ENCODE assay signal across 1 cellular context in the genomic region with DNA sequence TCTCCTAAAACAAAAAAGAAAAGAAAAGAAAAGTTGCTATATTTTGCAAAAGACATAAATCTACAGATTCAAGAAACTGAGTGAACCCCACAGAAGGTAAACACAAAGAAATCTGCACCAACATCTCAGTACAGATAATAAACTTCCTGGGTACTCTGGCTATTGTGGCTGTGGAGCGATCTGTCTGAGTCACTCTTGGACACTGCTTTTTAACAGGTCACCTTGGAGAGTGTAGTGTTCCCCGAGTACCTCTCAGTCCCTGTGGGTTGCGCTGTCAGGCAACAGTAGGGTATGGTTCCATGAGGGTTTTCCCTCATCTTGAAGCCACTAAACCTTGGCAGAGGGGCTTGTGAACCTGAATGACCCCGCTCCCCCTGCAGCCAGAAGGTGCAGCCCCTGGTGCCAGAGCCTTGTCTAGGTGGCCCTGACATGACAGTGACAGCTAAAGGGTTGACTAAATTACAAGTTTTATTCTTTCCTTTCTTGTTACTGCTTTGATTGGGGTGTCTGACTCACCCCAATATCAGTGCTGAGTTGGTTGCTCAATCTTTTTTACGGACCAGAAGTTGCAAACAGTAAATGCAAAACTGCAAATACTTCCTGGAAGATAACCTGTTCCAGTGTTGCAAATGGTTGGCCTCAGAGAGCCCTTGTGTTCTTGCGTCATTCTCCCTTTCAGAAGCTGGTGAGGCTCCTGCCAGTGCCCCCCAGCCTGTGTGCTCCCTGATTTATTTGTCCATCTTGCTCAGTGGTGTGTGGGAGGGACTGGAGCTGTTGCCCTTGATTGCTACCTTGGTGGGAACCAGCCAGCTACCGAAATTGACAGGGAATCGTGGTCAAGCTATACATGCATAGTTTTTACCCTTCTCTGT.
TF ChIP-seq lines count a peak whose summit lies in the region.

No MANE protein-coding gene starts in this region.

TF ChIP-seq in HepG2, 621 proteins besides CTCF, POLR2A, EP300 and RAD21 (continued from another document and continues in another):
- TF ChIP-seq, protein P1, sequence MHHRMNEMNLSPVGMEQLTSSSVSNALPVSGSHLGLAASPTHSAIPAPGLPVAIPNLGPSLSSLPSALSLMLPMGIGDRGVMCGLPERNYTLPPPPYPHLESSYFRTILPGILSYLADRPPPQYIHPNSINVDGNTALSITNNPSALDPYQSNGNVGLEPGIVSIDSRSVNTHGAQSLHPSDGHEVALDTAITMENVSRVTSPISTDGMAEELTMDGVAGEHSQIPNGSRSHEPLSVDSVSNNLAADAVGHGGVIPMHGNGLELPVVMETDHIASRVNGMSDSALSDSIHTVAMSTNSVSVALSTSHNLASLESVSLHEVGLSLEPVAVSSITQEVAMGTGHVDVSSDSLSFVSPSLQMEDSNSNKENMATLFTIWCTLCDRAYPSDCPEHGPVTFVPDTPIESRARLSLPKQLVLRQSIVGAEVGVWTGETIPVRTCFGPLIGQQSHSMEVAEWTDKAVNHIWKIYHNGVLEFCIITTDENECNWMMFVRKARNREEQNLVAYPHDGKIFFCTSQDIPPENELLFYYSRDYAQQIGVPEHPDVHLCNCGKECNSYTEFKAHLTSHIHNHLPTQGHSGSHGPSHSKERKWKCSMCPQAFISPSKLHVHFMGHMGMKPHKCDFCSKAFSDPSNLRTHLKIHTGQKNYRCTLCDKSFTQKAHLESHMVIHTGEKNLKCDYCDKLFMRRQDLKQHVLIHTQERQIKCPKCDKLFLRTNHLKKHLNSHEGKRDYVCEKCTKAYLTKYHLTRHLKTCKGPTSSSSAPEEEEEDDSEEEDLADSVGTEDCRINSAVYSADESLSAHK (CRISPR knock-in tag; IDR thresholded peaks at IDR 0.05; ENCODE audit: borderline replicate concordance): no peak
- TF ChIP-seq ATM (IDR thresholded peaks at IDR 0.05; ENCODE audit: borderline replicate concordance) (no peak), REXO4 (CRISPR knock-in tag; IDR thresholded peaks at IDR 0.05; ENCODE audit: borderline replicate concordance) (no peak), ATRX (CRISPR knock-in tag; IDR thresholded peaks at IDR 0.05; ENCODE audit: borderline replicate concordance) (no peak), ZNF564 (CRISPR knock-in tag; IDR thresholded peaks at IDR 0.05) (no peak), RELA (CRISPR knock-in tag; IDR thresholded peaks at IDR 0.05) (no peak), ZNF569 (CRISPR knock-in tag; IDR thresholded peaks at IDR 0.05; ENCODE audit: borderline replicate concordance) (no peak), ZFP36L1 (CRISPR knock-in tag; IDR thresholded peaks at IDR 0.05) (no peak), ZNF891 (CRISPR knock-in tag; IDR thresholded peaks at IDR 0.05) (no peak), ZNF296 (CRISPR knock-in tag; conservative IDR thresholded peaks at IDR 0.05) (no peak), ZNF230 (CRISPR knock-in tag; IDR thresholded peaks at IDR 0.05) (no peak), ZNF460 (CRISPR knock-in tag; IDR thresholded peaks at IDR 0.05; ENCODE audit: borderline replicate concordance) (no peak), ATF6 (CRISPR knock-in tag; conservative IDR thresholded peaks at IDR 0.05) (no peak), JUNB (CRISPR knock-in tag; IDR thresholded peaks at IDR 0.05; ENCODE audit: borderline replicate concordance) (no peak), ZNF75D (CRISPR knock-in tag; IDR thresholded peaks at IDR 0.05; ENCODE audit: borderline replicate concordance) (no peak), SP2 (CRISPR knock-in tag; IDR thresholded peaks at IDR 0.05) (no peak), ZNF136 (CRISPR knock-in tag; IDR thresholded peaks at IDR 0.05; ENCODE audit: low read depth) (no peak), ZBTB26 (CRISPR knock-in tag; IDR thresholded peaks at IDR 0.05; ENCODE audit: borderline replicate concordance) (no peak), ZNF350 (CRISPR knock-in tag; IDR thresholded peaks at IDR 0.05; ENCODE audit: borderline replicate concordance, low read depth) (no peak), KDM3A (CRISPR knock-in tag; IDR thresholded peaks at IDR 0.05; ENCODE audit: low read depth) (no peak), ZNF749 (CRISPR knock-in tag; IDR thresholded peaks at IDR 0.05; ENCODE audit: borderline replicate concordance) (no peak), CHD4 (IDR thresholded peaks at IDR 0.05; ENCODE audit: borderline replicate concordance, low read length) (no peak), ETV6 (CRISPR knock-in tag; conservative IDR thresholded peaks at IDR 0.05) (no peak), MAFF (IDR thresholded peaks at IDR 0.05; ENCODE audit: low read depth, low read length) (no peak), CC2D1A (CRISPR knock-in tag; IDR thresholded peaks at IDR 0.05) (no peak), RORA (CRISPR knock-in tag; IDR thresholded peaks at IDR 0.05) (no peak), NCOR1 (IDR thresholded peaks at IDR 0.05; ENCODE audit: borderline replicate concordance, low read length) (no peak; the same call in 1 of the 2 replicates), ZNF576 (CRISPR knock-in tag; IDR thresholded peaks at IDR 0.05) (no peak), ZFP62 (CRISPR knock-in tag; IDR thresholded peaks at IDR 0.05) (no peak), ELF3 (CRISPR knock-in tag; IDR thresholded peaks at IDR 0.05) (peak; percentile 81; the same call in 1 of the 2 replicates), ZNF616 (CRISPR knock-in tag; IDR thresholded peaks at IDR 0.05; ENCODE audit: low read depth) (no peak), PLSCR1 (CRISPR knock-in tag; IDR thresholded peaks at IDR 0.05; ENCODE audit: borderline replicate concordance) (no peak), ZNF580 (CRISPR knock-in tag; IDR thresholded peaks at IDR 0.05; ENCODE audit: borderline replicate concordance, low read depth) (no peak), KMT2A (CRISPR knock-in tag; IDR thresholded peaks at IDR 0.05) (no peak), TARDBP (CRISPR knock-in tag; IDR thresholded peaks at IDR 0.05) (no peak), ZNF205 (CRISPR knock-in tag; IDR thresholded peaks at IDR 0.05) (no peak), ZSCAN22 (CRISPR knock-in tag; IDR thresholded peaks at IDR 0.05) (no peak), ZNF354B (CRISPR knock-in tag; IDR thresholded peaks at IDR 0.05) (no peak), ZFAT (CRISPR knock-in tag; conservative IDR thresholded peaks at IDR 0.05) (no peak), ZNF317 (CRISPR knock-in tag; IDR thresholded peaks at IDR 0.05) (peak; percentile 60; the same call in 1 of the 2 replicates)
- TF ChIP-seq, protein P2, sequence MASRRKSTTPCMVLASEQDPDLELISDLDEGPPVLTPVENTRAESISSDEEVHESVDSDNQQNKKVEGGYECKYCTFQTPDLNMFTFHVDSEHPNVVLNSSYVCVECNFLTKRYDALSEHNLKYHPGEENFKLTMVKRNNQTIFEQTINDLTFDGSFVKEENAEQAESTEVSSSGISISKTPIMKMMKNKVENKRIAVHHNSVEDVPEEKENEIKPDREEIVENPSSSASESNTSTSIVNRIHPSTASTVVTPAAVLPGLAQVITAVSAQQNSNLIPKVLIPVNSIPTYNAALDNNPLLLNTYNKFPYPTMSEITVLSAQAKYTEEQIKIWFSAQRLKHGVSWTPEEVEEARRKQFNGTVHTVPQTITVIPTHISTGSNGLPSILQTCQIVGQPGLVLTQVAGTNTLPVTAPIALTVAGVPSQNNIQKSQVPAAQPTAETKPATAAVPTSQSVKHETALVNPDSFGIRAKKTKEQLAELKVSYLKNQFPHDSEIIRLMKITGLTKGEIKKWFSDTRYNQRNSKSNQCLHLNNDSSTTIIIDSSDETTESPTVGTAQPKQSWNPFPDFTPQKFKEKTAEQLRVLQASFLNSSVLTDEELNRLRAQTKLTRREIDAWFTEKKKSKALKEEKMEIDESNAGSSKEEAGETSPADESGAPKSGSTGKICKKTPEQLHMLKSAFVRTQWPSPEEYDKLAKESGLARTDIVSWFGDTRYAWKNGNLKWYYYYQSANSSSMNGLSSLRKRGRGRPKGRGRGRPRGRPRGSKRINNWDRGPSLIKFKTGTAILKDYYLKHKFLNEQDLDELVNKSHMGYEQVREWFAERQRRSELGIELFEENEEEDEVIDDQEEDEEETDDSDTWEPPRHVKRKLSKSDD (CRISPR knock-in tag; IDR thresholded peaks at IDR 0.05; ENCODE audit: low read depth): peak; percentile 49; the same call in 1 of the 2 replicates
- TF ChIP-seq, protein P3, sequence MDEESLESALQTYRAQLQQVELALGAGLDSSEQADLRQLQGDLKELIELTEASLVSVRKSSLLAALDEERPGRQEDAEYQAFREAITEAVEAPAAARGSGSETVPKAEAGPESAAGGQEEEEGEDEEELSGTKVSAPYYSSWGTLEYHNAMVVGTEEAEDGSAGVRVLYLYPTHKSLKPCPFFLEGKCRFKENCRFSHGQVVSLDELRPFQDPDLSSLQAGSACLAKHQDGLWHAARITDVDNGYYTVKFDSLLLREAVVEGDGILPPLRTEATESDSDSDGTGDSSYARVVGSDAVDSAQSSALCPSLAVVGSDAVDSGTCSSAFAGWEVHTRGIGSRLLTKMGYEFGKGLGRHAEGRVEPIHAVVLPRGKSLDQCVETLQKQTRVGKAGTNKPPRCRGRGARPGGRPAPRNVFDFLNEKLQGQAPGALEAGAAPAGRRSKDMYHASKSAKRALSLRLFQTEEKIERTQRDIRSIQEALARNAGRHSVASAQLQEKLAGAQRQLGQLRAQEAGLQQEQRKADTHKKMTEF (CRISPR knock-in tag; IDR thresholded peaks at IDR 0.05): peak; percentile 40; the same call in 1 of the 2 replicates
- TF ChIP-seq, protein P4, sequence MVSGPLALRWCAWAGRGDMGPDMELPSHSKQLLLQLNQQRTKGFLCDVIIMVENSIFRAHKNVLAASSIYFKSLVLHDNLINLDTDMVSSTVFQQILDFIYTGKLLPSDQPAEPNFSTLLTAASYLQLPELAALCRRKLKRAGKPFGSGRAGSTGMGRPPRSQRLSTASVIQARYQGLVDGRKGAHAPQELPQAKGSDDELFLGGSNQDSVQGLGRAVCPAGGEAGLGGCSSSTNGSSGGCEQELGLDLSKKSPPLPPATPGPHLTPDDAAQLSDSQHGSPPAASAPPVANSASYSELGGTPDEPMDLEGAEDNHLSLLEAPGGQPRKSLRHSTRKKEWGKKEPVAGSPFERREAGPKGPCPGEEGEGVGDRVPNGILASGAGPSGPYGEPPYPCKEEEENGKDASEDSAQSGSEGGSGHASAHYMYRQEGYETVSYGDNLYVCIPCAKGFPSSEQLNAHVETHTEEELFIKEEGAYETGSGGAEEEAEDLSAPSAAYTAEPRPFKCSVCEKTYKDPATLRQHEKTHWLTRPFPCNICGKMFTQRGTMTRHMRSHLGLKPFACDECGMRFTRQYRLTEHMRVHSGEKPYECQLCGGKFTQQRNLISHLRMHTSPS (CRISPR knock-in tag; IDR thresholded peaks at IDR 0.05; ENCODE audit: low read depth): no peak
- TF ChIP-seq, protein P5, sequence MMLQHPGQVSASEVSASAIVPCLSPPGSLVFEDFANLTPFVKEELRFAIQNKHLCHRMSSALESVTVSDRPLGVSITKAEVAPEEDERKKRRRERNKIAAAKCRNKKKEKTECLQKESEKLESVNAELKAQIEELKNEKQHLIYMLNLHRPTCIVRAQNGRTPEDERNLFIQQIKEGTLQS (CRISPR knock-in tag; IDR thresholded peaks at IDR 0.05): no peak
- TF ChIP-seq, protein P6, sequence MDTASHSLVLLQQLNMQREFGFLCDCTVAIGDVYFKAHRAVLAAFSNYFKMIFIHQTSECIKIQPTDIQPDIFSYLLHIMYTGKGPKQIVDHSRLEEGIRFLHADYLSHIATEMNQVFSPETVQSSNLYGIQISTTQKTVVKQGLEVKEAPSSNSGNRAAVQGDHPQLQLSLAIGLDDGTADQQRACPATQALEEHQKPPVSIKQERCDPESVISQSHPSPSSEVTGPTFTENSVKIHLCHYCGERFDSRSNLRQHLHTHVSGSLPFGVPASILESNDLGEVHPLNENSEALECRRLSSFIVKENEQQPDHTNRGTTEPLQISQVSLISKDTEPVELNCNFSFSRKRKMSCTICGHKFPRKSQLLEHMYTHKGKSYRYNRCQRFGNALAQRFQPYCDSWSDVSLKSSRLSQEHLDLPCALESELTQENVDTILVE (CRISPR knock-in tag; IDR thresholded peaks at IDR 0.05): peak; percentile 71
